ENCODE assay signal across 8 cellular contexts in genomic region chr10:92291610-92291859, GRCh38. TPM values are rescaled to one million over a fixed set of nuclear protein-coding genes. Genes with fewer than 3 reads are reported as not detected.
DNase-seq lines count a peak whose midpoint lies in the region; TF ChIP-seq lines count a peak whose summit lies in the region.

No MANE protein-coding gene starts in this region.

- H3K4me3 ChIP-seq in GM08714 (ENCODE audit: low read length): peak overlapping the region; percentile 99
- H3K4me3 ChIP-seq in NB4 (ENCODE audit: low read depth, low read length): peak overlapping the region; percentile 91

- DNase-seq in NB4 (ENCODE audit: low read depth) (no peak), neural crest cell (ENCODE audit: low read depth, low spot score) (no peak), MV-4-11 (lab: John Stamatoyannopoulos, UW) (no peak), SIG-M5 (lab: John Stamatoyannopoulos, UW) (no peak), COLO668 (lab: John Stamatoyannopoulos, UW; ENCODE audit: unreplicated experiment) (no peak), AG20443 (ENCODE audit: low spot score) (no peak)
- peak; percentile 8 for DNase-seq in effector CD4-positive, alpha-beta T cell

- H3K27me3 Mint-ChIP-seq in neural crest cell (ENCODE audit: low read depth): peaks cover 3% of the 10 kb centered on the region

- TF ChIP-seq POLR2A in NB4 (IDR thresholded peaks at IDR 0.05; ENCODE audit: extremely low read depth, insufficient read length): no peak

- H3K4me3 Mint-ChIP-seq in neural crest cell: peak overlapping the region; percentile 90

- TF ChIP-seq CTCF in NB4 (IDR thresholded peaks at IDR 0.05; ENCODE audit: low read depth, low read length) (no peak), neural crest cell (conservative IDR thresholded peaks at IDR 0.05) (no peak)

- H3K4me1 Mint-ChIP-seq in neural crest cell: peaks cover 33% of the 10 kb centered on the region

- peaks cover 1% of the 10 kb centered on the region for H3K36me3 Mint-ChIP-seq in neural crest cell (ENCODE audit: low read depth)

- no peaks in the 10 kb centered on the region for H3K9me3 Mint-ChIP-seq in neural crest cell

- peak overlapping the region; percentile 62 for H3K27ac Mint-ChIP-seq in neural crest cell (ENCODE audit: unreplicated experiment)

RNA-seq across cellular contexts. Expression of gene MARCHF5, which starts 0.6 kb away (rescaled TPM):
- 56.2 and 56.3 TPM in 2 replicates for total RNA-seq in neural crest cell

RNA-seq across cellular contexts. Expression of gene CPEB3, which starts 0.7 kb away (rescaled TPM):
- total RNA-seq in neural crest cell: 1.4 and 1.6 TPM in 2 replicates
